23 cellular contexts compared by ENCODE assay signal in genomic region chr7:106503626-106504025, GRCh38.
DNase-seq lines count a peak whose midpoint lies in the region; ATAC-seq and TF ChIP-seq lines count a peak whose summit lies in the region.
"Had no signal": no experiment of that assay in that cellular context is flagged by ENCODE, and none has a peak within 500 bp of the region (broad histone marks: within the 10 kb centered on the region; RNA-seq: fewer than 3 reads in every experiment).

No MANE protein-coding gene starts in this region.

- intact Hi-C loops in body of pancreas (cut with DNase I) = no loop called here

- H3K9me3 ChIP-seq in endodermal cell (ENCODE audit: control insufficient read depth, low read length) (peaks cover 3% of the 10 kb centered on the region), body of pancreas (no peaks in the 10 kb centered on the region)
- H3K9me3 ChIP-seq: BE2C, HAP-1 had no signal

- peaks cover 44% of the 10 kb centered on the region for H3K4me1 Mint-ChIP-seq in activated T-cell treated with anti-CD3 and anti-CD28 coated beads, Interleukin-2, amount 50 U/mL, for 24 hours (ENCODE audit: low read depth)
- peaks cover 30% of the 10 kb centered on the region for H3K4me1 Mint-ChIP-seq in activated naive CD8-positive, alpha-beta T cell (ENCODE audit: low read depth)
- peaks cover 13% of the 10 kb centered on the region for H3K4me1 Mint-ChIP-seq in activated naive CD8-positive, alpha-beta T cell treated with anti-CD3 and anti-CD28 coated beads for 36 hours
- H3K4me1 Mint-ChIP-seq in activated naive CD8-positive, alpha-beta T cell treated with anti-CD3 and anti-CD28 coated beads, Interleukin-2, amount 50 U/mL, for 24 hours = peaks cover 33% of the 10 kb centered on the region
- peaks cover 10% of the 10 kb centered on the region for H3K4me1 Mint-ChIP-seq in endodermal cell
- H3K4me1 Mint-ChIP-seq: CD8-positive, alpha-beta memory T cell had no signal

- peak overlapping the region; percentile 23 for H3K4me3 Mint-ChIP-seq in activated T-cell treated with anti-CD3 and anti-CD28 coated beads, Interleukin-2, amount 50 U/mL, for 24 hours
- no peak overlapping the region for H3K4me3 Mint-ChIP-seq in activated naive CD8-positive, alpha-beta T cell
- H3K4me3 Mint-ChIP-seq in activated naive CD8-positive, alpha-beta T cell treated with anti-CD3 and anti-CD28 coated beads for 36 hours = no peak overlapping the region
- H3K4me3 Mint-ChIP-seq in activated naive CD8-positive, alpha-beta T cell treated with anti-CD3 and anti-CD28 coated beads, Interleukin-2, amount 50 U/mL, for 24 hours = peak overlapping the region; percentile 46
- no peak overlapping the region for H3K4me3 Mint-ChIP-seq in endodermal cell
- H3K4me3 Mint-ChIP-seq: CD14-positive monocyte; CD4-positive, alpha-beta T cell; CD8-positive, alpha-beta memory T cell; HFFc6 had no signal

- no peak overlapping the region for H3K27ac Mint-ChIP-seq in activated T-cell treated with anti-CD3 and anti-CD28 coated beads, Interleukin-2, amount 50 U/mL, for 24 hours
- H3K27ac Mint-ChIP-seq in activated naive CD8-positive, alpha-beta T cell = peak overlapping the region; percentile 11
- H3K27ac Mint-ChIP-seq in activated naive CD8-positive, alpha-beta T cell treated with anti-CD3 and anti-CD28 coated beads for 36 hours = no peak overlapping the region
- H3K27ac Mint-ChIP-seq in activated naive CD8-positive, alpha-beta T cell treated with anti-CD3 and anti-CD28 coated beads, Interleukin-2, amount 50 U/mL, for 24 hours = no peak overlapping the region
- H3K27ac Mint-ChIP-seq in endodermal cell = no peak overlapping the region
- H3K27ac Mint-ChIP-seq: CD14-positive monocyte; CD4-positive, alpha-beta T cell; CD8-positive, alpha-beta memory T cell; HFFc6 had no signal

- H3K9me3 Mint-ChIP-seq in activated T-cell treated with anti-CD3 and anti-CD28 coated beads, Interleukin-2, amount 50 U/mL, for 24 hours = no peaks in the 10 kb centered on the region
- H3K9me3 Mint-ChIP-seq in activated naive CD8-positive, alpha-beta T cell (ENCODE audit: low read depth) = no peaks in the 10 kb centered on the region
- H3K9me3 Mint-ChIP-seq in activated naive CD8-positive, alpha-beta T cell treated with anti-CD3 and anti-CD28 coated beads for 36 hours = peaks cover 5% of the 10 kb centered on the region
- H3K9me3 Mint-ChIP-seq in activated naive CD8-positive, alpha-beta T cell treated with anti-CD3 and anti-CD28 coated beads, Interleukin-2, amount 50 U/mL, for 24 hours = peaks cover 23% of the 10 kb centered on the region
- H3K9me3 Mint-ChIP-seq in endodermal cell = no peaks in the 10 kb centered on the region
- H3K9me3 Mint-ChIP-seq: CD4-positive, alpha-beta T cell; CD8-positive, alpha-beta memory T cell; HFFc6 had no signal

- 94 to 100% methylated on average over 3 of the region's 3 CpGs for WGBS in endodermal cell (ENCODE audit: insufficient coverage in 1 of 2, insufficient read length in 1 of 2), 2 experiments
- 88 to 90% methylated on average over 3 of the region's 3 CpGs for WGBS in body of pancreas, 2 donors

- H3K27ac ChIP-seq in endodermal cell (ENCODE audit: low read depth, low read length) (no peak overlapping the region), body of pancreas (no peak overlapping the region)
- H3K27ac ChIP-seq: 22Rv1; BLaER1 treated with 17β-estradiol and CSF1 and Interleukin-3, amounts not matched to agents 10 nM and 100 nM had no signal

- no peak overlapping the region for H3K9ac ChIP-seq in endodermal cell (ENCODE audit: extremely low read depth, low read length, poor library complexity, severe bottlenecking)
- H3K9ac ChIP-seq: BLaER1 treated with 17β-estradiol and CSF1 and Interleukin-3, amounts not matched to agents 10 nM and 100 nM had no signal

- H3K27me3 ChIP-seq in endodermal cell (ENCODE audit: control insufficient read depth, insufficient read depth, low read length, poor library complexity, severe bottlenecking) (no peaks in the 10 kb centered on the region), body of pancreas (no peaks in the 10 kb centered on the region)
- H3K27me3 ChIP-seq: BE2C; BLaER1 treated with 17β-estradiol and CSF1 and Interleukin-3, amounts not matched to agents 10 nM and 100 nM had no signal

- H3K36me3 ChIP-seq in endodermal cell (ENCODE audit: control insufficient read depth, insufficient read depth, low read length) = no peaks in the 10 kb centered on the region
- H3K36me3 ChIP-seq in body of pancreas (replicated peaks in 1 of 2; ENCODE audit: insufficient read depth in 1 of 2, low read depth in 2 of 2) = no peaks in the 10 kb centered on the region
- H3K36me3 ChIP-seq: BE2C; BLaER1 treated with 17β-estradiol and CSF1 and Interleukin-3, amounts not matched to agents 10 nM and 100 nM; HAP-1 had no signal

- no peak for TF ChIP-seq POLR2A in body of pancreas (IDR thresholded peaks at IDR 0.05)

- peaks cover 10% of the 10 kb centered on the region for H3K36me3 Mint-ChIP-seq in activated T-cell treated with anti-CD3 and anti-CD28 coated beads, Interleukin-2, amount 50 U/mL, for 24 hours (ENCODE audit: low read depth)
- H3K36me3 Mint-ChIP-seq in activated naive CD8-positive, alpha-beta T cell = no peaks in the 10 kb centered on the region
- H3K36me3 Mint-ChIP-seq in activated naive CD8-positive, alpha-beta T cell treated with anti-CD3 and anti-CD28 coated beads for 36 hours = peaks cover 6% of the 10 kb centered on the region
- H3K36me3 Mint-ChIP-seq in activated naive CD8-positive, alpha-beta T cell treated with anti-CD3 and anti-CD28 coated beads, Interleukin-2, amount 50 U/mL, for 24 hours (ENCODE audit: low read depth) = peaks cover 11% of the 10 kb centered on the region
- H3K36me3 Mint-ChIP-seq in endodermal cell (ENCODE audit: low read depth) = no peaks in the 10 kb centered on the region
- H3K36me3 Mint-ChIP-seq: CD14-positive monocyte; CD8-positive, alpha-beta memory T cell had no signal

- H3K4me1 ChIP-seq in endodermal cell (ENCODE audit: control insufficient read depth, insufficient read depth, low read length) (peaks cover 10% of the 10 kb centered on the region), body of pancreas (no peaks in the 10 kb centered on the region)
- H3K4me1 ChIP-seq: BE2C, HAP-1 had no signal

- DNase-seq in activated T-cell treated with anti-CD3 and anti-CD28 coated beads, Interleukin-2, amount 50 U/mL, for 24 hours = no peak
- no peak for DNase-seq in activated T-cell treated with anti-CD3 and anti-CD28 coated beads, Interleukin-2, amount 50 U/mL, for 48 hours
- no peak for DNase-seq in activated naive CD8-positive, alpha-beta T cell treated with anti-CD3 and anti-CD28 coated beads for 36 hours
- DNase-seq in activated naive CD8-positive, alpha-beta T cell treated with anti-CD3 and anti-CD28 coated beads, Interleukin-2, amount 50 U/mL, for 24 hours = no peak
- DNase-seq in endodermal cell = no peak
- DNase-seq in body of pancreas = no peak
- DNase-seq: ACHN; AML-193; BE2C; CD4-positive, alpha-beta T cell; CD8-positive, alpha-beta memory T cell; DMS 273 treated with DMSO at 0.1 percent for 48 hours; DMS79; EL; GDM1; GOT3; HFFc6 had no signal

- TF ChIP-seq CTCF in endodermal cell (conservative IDR thresholded peaks at IDR 0.05) (no peak), body of pancreas (IDR thresholded peaks at IDR 0.05) (no peak)

- ATAC-seq in activated naive CD8-positive, alpha-beta T cell treated with anti-CD3 and anti-CD28 coated beads, Interleukin-2, amount 50 U/mL, for 24 hours = no peak
- ATAC-seq in GM19455 (IDR thresholded peaks at IDR 0.05; ENCODE audit: unreplicated experiment) = no peak
- no peak for ATAC-seq in body of pancreas

- H3K27me3 Mint-ChIP-seq in activated T-cell treated with anti-CD3 and anti-CD28 coated beads, Interleukin-2, amount 50 U/mL, for 24 hours = no peaks in the 10 kb centered on the region
- H3K27me3 Mint-ChIP-seq in activated naive CD8-positive, alpha-beta T cell = no peaks in the 10 kb centered on the region
- H3K27me3 Mint-ChIP-seq in activated naive CD8-positive, alpha-beta T cell treated with anti-CD3 and anti-CD28 coated beads for 36 hours = peaks cover 7% of the 10 kb centered on the region
- no peaks in the 10 kb centered on the region for H3K27me3 Mint-ChIP-seq in activated naive CD8-positive, alpha-beta T cell treated with anti-CD3 and anti-CD28 coated beads, Interleukin-2, amount 50 U/mL, for 24 hours
- H3K27me3 Mint-ChIP-seq in endodermal cell (ENCODE audit: insufficient read depth) = no peaks in the 10 kb centered on the region
- H3K27me3 Mint-ChIP-seq: CD4-positive, alpha-beta T cell had no signal

- H3K4me3 ChIP-seq in endodermal cell (ENCODE audit: low read length) (peak overlapping the region; percentile 37), body of pancreas (no peak overlapping the region)
- H3K4me3 ChIP-seq: BLaER1 treated with 17β-estradiol and CSF1 and Interleukin-3, amounts not matched to agents 10 nM and 100 nM; HAP-1 had no signal

Comparison
In these comparisons a context has a peak if more than half of its experiments do, and no peak if none do; other contexts are left out.
1. H3K4me3 Mint-ChIP-seq: peak in activated T-cell treated with anti-CD3 and anti-CD28 coated beads, Interleukin-2, amount 50 U/mL, for 24 hours (single experiment) and activated naive CD8-positive, alpha-beta T cell treated with anti-CD3 and anti-CD28 coated beads, Interleukin-2, amount 50 U/mL, for 24 hours (single experiment); none in activated naive CD8-positive, alpha-beta T cell (single experiment), activated naive CD8-positive, alpha-beta T cell treated with anti-CD3 and anti-CD28 coated beads for 36 hours (single experiment) and endodermal cell (single experiment).